ENCODE assay signal across 1 cellular context in the genomic region with DNA sequence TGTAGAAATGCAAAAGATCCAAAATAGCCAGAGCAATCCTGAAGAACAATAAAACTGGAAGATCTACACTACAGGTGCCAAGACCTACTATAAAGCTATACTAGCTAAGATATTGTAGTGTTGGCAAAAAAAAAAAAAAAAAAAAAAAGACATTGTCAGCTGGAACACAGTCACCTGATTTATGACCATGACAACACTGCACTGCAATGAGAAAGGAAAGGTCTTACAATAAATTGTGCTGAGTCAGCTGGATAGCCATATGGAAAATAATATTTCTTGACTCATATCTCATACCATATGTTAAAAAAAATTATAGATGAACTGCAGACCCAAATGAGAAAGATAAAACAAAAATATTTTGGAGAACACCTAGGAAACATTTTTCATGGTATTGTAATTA.
TF ChIP-seq lines count a peak whose summit lies in the region.

No MANE protein-coding gene starts in this region.

TF ChIP-seq in HepG2, 621 proteins besides CTCF, POLR2A, EP300 and RAD21:
- TF ChIP-seq MAFF (IDR thresholded peaks at IDR 0.05; ENCODE audit: low read depth, low read length) (peak; percentile 99), ZNF598 (CRISPR knock-in tag; IDR thresholded peaks at IDR 0.05; ENCODE audit: borderline replicate concordance) (no peak), ZBTB7B (CRISPR knock-in tag; IDR thresholded peaks at IDR 0.05) (no peak), MAFK (conservative IDR thresholded peaks at IDR 0.05 in 1 of 2, IDR thresholded peaks at IDR 0.05 in 1 of 2; ENCODE audit: low read length in 2 of 2) (peak; percentile 98 to 99)
- TF ChIP-seq, protein P1, sequence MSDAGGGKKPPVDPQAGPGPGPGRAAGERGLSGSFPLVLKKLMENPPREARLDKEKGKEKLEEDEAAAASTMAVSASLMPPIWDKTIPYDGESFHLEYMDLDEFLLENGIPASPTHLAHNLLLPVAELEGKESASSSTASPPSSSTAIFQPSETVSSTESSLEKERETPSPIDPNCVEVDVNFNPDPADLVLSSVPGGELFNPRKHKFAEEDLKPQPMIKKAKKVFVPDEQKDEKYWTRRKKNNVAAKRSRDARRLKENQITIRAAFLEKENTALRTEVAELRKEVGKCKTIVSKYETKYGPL (CRISPR knock-in tag; IDR thresholded peaks at IDR 0.05): no peak
- TF ChIP-seq, protein P2, sequence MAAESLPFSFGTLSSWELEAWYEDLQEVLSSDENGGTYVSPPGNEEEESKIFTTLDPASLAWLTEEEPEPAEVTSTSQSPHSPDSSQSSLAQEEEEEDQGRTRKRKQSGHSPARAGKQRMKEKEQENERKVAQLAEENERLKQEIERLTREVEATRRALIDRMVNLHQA (CRISPR knock-in tag; IDR thresholded peaks at IDR 0.05): no peak
- TF ChIP-seq, protein P3, sequence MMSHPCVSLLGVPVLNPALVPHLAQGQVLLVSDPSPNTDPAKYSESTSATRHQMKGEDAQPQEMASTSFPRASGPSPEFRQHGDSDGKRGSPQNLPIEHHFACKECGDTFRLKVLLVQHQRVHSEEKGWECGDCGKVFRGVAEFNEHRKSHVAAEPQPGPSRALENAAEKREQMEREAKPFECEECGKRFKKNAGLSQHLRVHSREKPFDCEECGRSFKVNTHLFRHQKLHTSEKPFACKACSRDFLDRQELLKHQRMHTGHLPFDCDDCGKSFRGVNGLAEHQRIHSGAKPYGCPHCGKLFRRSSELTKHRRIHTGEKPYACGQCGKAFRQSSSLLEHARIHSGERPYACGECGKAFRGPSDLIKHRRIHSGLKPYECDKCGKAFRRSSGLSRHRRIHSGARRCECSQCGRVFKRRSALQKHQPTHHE (CRISPR knock-in tag; IDR thresholded peaks at IDR 0.05; ENCODE audit: borderline replicate concordance): no peak
